ENCODE assay signal across 1 cellular context in genomic region chr9:121500165-121500478, GRCh38.
TF ChIP-seq lines count a peak whose summit lies in the region.

No MANE protein-coding gene starts in this region.

TF ChIP-seq in HepG2, 621 proteins besides CTCF, POLR2A, EP300 and RAD21 (continued from another document):
- no peak for TF ChIP-seq ZBTB44 (CRISPR knock-in tag; IDR thresholded peaks at IDR 0.05)
- TF ChIP-seq KLF9 (CRISPR knock-in tag; IDR thresholded peaks at IDR 0.05; ENCODE audit: low read depth) = no peak
- TF ChIP-seq ZNF451 (CRISPR knock-in tag; IDR thresholded peaks at IDR 0.05) = no peak
- no peak for TF ChIP-seq SP4 (CRISPR knock-in tag; IDR thresholded peaks at IDR 0.05)
- TF ChIP-seq KAT8 (CRISPR knock-in tag; IDR thresholded peaks at IDR 0.05) = no peak
- no peak for TF ChIP-seq ETV6 (CRISPR knock-in tag; conservative IDR thresholded peaks at IDR 0.05)
- no peak for TF ChIP-seq ZNF772 (CRISPR knock-in tag; IDR thresholded peaks at IDR 0.05)
- TF ChIP-seq SRSF1 (optimal IDR thresholded peaks at IDR 0.05; ENCODE audit: low read depth, low read length) = no peak
